Comparison of ENCODE assay signal across 1 cellular context in the genomic region with DNA sequence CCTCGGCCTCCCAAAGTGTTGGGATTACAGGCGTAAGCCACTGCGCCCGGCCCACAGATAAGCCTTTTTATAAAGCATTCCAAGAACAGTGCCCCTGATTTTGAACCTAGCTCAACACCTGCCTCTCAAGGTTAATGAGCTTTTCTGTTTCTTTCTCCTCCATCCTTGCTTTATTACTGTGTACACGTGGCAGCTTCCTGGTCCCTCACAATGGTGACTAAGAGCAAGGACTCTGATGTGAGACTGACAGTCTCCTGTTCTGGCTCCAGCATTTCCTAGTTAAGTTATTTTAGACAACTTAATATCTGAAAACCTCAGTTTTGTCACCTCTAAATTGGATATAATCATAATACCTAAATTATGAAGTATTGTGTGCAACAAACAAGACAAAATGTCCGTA.
TF ChIP-seq lines count a peak whose summit lies in the region.

No MANE protein-coding gene starts in this region.

TF ChIP-seq in K562, 482 proteins besides CTCF, POLR2A, EP300 and RAD21:
- TF ChIP-seq RHOXF2B (CRISPR knock-in tag; conservative IDR thresholded peaks at IDR 0.05), result no peak
- no peak for TF ChIP-seq MEIS2 (IDR thresholded peaks at IDR 0.05; ENCODE audit: partially characterized antibody)
- TF ChIP-seq ZKSCAN3 (CRISPR knock-in tag; IDR thresholded peaks at IDR 0.05), result no peak
- no peak for TF ChIP-seq CREB3 (tag; conservative IDR thresholded peaks at IDR 0.05; ENCODE audit: low read depth)
- TF ChIP-seq SRSF1 (IDR thresholded peaks at IDR 0.05; ENCODE audit: low read depth, low read length), result no peak
